ENCODE assay signal across 9 cellular contexts in genomic region chr13:109743706-109744453, GRCh38. TPM values are rescaled to one million over a fixed set of nuclear protein-coding genes. Genes with fewer than 3 reads are reported as not detected.
DNase-seq lines count a peak whose midpoint lies in the region; ATAC-seq and TF ChIP-seq lines count a peak whose summit lies in the region.
"Had no signal": no experiment of that assay in that cellular context is flagged by ENCODE, and none has a peak within 500 bp of the region (broad histone marks: within the 10 kb centered on the region; RNA-seq: fewer than 3 reads in every experiment).

No MANE protein-coding gene starts in this region.

- H3K27ac ChIP-seq in SJSA1 = no peak overlapping the region

- H3K4me1 Mint-ChIP-seq in natural killer cell = peaks cover 12 to 21% of the 10 kb centered on the region in 2 donors
- H3K4me1 Mint-ChIP-seq in natural killer cell treated with Interleukin-12 subunit alpha and Interleukin-12 subunit beta and Interleukin-15 and Interleukin-18, amount 100 ng/mL, for 72 hours (ENCODE audit: low read depth in 2 of 2) = peaks cover 9 to 12% of the 10 kb centered on the region in 2 donors

- no peaks in the 10 kb centered on the region for H3K36me3 ChIP-seq in SJSA1

- no peaks in the 10 kb centered on the region for H3K36me3 Mint-ChIP-seq in natural killer cell
- H3K36me3 Mint-ChIP-seq in natural killer cell treated with Interleukin-12 subunit alpha and Interleukin-12 subunit beta and Interleukin-15 and Interleukin-18, amount 100 ng/mL, for 72 hours = no peaks in the 10 kb centered on the region

- H3K27ac Mint-ChIP-seq in natural killer cell = no peak overlapping the region
- H3K27ac Mint-ChIP-seq in natural killer cell treated with Interleukin-12 subunit alpha and Interleukin-12 subunit beta and Interleukin-15 and Interleukin-18, amount 100 ng/mL, for 72 hours = no peak overlapping the region
- H3K27ac Mint-ChIP-seq: activated naive CD8-positive, alpha-beta T cell had no signal

- no peak overlapping the region for H3K4me3 ChIP-seq in SJSA1
- peak overlapping the region; percentile 5 for H3K4me3 ChIP-seq in fibroblast of villous mesenchyme (ENCODE audit: low read depth, low read length)

- TF ChIP-seq CTCF in natural killer cell (IDR thresholded peaks at IDR 0.05) = no peak
- TF ChIP-seq CTCF in fibroblast of villous mesenchyme (IDR thresholded peaks at IDR 0.05; ENCODE audit: insufficient read depth, low read depth, low read length) = no peak

- no peaks in the 10 kb centered on the region for H3K9me3 Mint-ChIP-seq in natural killer cell
- no peaks in the 10 kb centered on the region for H3K9me3 Mint-ChIP-seq in natural killer cell treated with Interleukin-12 subunit alpha and Interleukin-12 subunit beta and Interleukin-15 and Interleukin-18, amount 100 ng/mL, for 72 hours

- peaks cover 22 to 42% of the 10 kb centered on the region in 2 donors for H3K27me3 Mint-ChIP-seq in natural killer cell (ENCODE audit: low read depth in 2 of 2)
- H3K27me3 Mint-ChIP-seq in natural killer cell treated with Interleukin-12 subunit alpha and Interleukin-12 subunit beta and Interleukin-15 and Interleukin-18, amount 100 ng/mL, for 72 hours = peaks cover 6 to 29% of the 10 kb centered on the region in 2 donors
- H3K27me3 Mint-ChIP-seq: activated naive CD8-positive, alpha-beta T cell had no signal

- DNase-seq in natural killer cell (no peak), HPDE6-E6E7 (ENCODE audit: extremely low spot score) (peak; percentile 88), SJSA1 (ENCODE audit: low read depth in 1 of 2, low spot score in 2 of 2) (peak; percentile 77 to 86), fibroblast of villous mesenchyme (ENCODE audit: low read depth) (peak; percentile 92), NCI-H1930 (lab: John Stamatoyannopoulos, UW) (no peak), anterior cingulate cortex (lab: John Stamatoyannopoulos, UW) (no peak), activated T-cell treated with anti-CD3 and anti-CD28 coated beads for 4 hours (no peak)
- DNase-seq in natural killer cell treated with Interleukin-12 subunit alpha and Interleukin-12 subunit beta and Interleukin-15 and Interleukin-18, amount 100 ng/mL, for 72 hours (ENCODE audit: low spot score) = no peak

- peak in 2 of 3 donors; percentile 70 to 74 for ATAC-seq in natural killer cell
- ATAC-seq in natural killer cell treated with Interleukin-12 subunit alpha and Interleukin-12 subunit beta and Interleukin-15 and Interleukin-18, amount 100 ng/mL, for 72 hours = no peak

- peaks cover 16% of the 10 kb centered on the region for H3K4me1 ChIP-seq in SJSA1 (replicated peaks)

- no peaks in the 10 kb centered on the region for H3K9me3 ChIP-seq in SJSA1 (replicated peaks)

- intact Hi-C loops in natural killer cell (cut with micrococcal nuclease) = no loop called here

- peaks cover 75% of the 10 kb centered on the region for H3K27me3 ChIP-seq in SJSA1 (replicated peaks)

- no peak overlapping the region for H3K4me3 Mint-ChIP-seq in natural killer cell
- no peak overlapping the region for H3K4me3 Mint-ChIP-seq in natural killer cell treated with Interleukin-12 subunit alpha and Interleukin-12 subunit beta and Interleukin-15 and Interleukin-18, amount 100 ng/mL, for 72 hours
- H3K4me3 Mint-ChIP-seq: activated naive CD8-positive, alpha-beta T cell had no signal

RNA-seq across cellular contexts. Expression of gene IRS2, which starts 42.5 kb away (rescaled TPM):
- 10 to 100 TPM; 39.8 to 79.1 (median 60.9) TPM for total RNA-seq in natural killer cell
- 1 to 10 TPM in 1 of 2 donors, under 1 TPM in 1; 0.95 to 1.1 TPM for total RNA-seq in natural killer cell treated with Interleukin-12 subunit alpha and Interleukin-12 subunit beta and Interleukin-15 and Interleukin-18, amount 100 ng/mL, for 72 hours
- total RNA-seq in SJSA1 (2014; rRNA removed; shearing (Covaris generic)) = 6.0 and 8.1 TPM in 2 replicates
- total RNA-seq in fibroblast of villous mesenchyme = 6.4 and 19.0 TPM in 2 replicates

Comparison
In these comparisons a context has a peak if more than half of its experiments do, and no peak if none do; other contexts are left out.
1. ATAC-seq: peak in natural killer cell (2 of 3); none in natural killer cell treated with Interleukin-12 subunit alpha and Interleukin-12 subunit beta and Interleukin-15 and Interleukin-18, amount 100 ng/mL, for 72 hours (0 of 2).
2. DNase-seq: peak in HPDE6-E6E7 (single experiment), SJSA1 (2 of 2) and fibroblast of villous mesenchyme (single experiment); none in natural killer cell (single experiment), natural killer cell treated with Interleukin-12 subunit alpha and Interleukin-12 subunit beta and Interleukin-15 and Interleukin-18, amount 100 ng/mL, for 72 hours (single experiment), NCI-H1930 (0 of 2), anterior cingulate cortex (0 of 58) and activated T-cell treated with anti-CD3 and anti-CD28 coated beads for 4 hours (single experiment).